In genomic region chr11:84780689-84781293, GRCh38 we compare ENCODE assay signal across 8 cellular contexts.
DNase-seq lines count a peak whose midpoint lies in the region; ATAC-seq and TF ChIP-seq lines count a peak whose summit lies in the region.

No MANE protein-coding gene starts in this region.

- peak; percentile 29 for TF ChIP-seq CTCF in AG04449 (IDR thresholded peaks at IDR 0.05; ENCODE audit: insufficient read depth, low read length, missing control alignments)
- peak; percentile 66 for TF ChIP-seq CTCF in epithelial cell of proximal tubule (conservative IDR thresholded peaks at IDR 0.05; ENCODE audit: low read depth, low read length)

- CTCF ChIA-PET in AG04449 (lab: Yijun Ruan, JAX) = interaction anchor here (0.6 to 1.6 kb wide), 10 partner anchors 9 to 881 kb away, joined by 3 to 27 read pairs (median 3); no protein-coding TSS in a partner anchor

- ATAC-seq in GM19035 (IDR thresholded peaks at IDR 0.05; ENCODE audit: unreplicated experiment) (peak; percentile 56), HG03378 (IDR thresholded peaks at IDR 0.05; ENCODE audit: unreplicated experiment) (no peak)

- no peak overlapping the region for H3K4me3 ChIP-seq in AG04449 (ENCODE audit: low read depth, low read length)
- H3K4me3 ChIP-seq in epithelial cell of proximal tubule (ENCODE audit: low read depth, low read length) = no peak overlapping the region

- DNase-seq in AG04449 (ENCODE audit: low read depth, low spot score) (peak; percentile 12), NCI-H82 treated with DMSO at 0.1 percent for 48 hours (lab: John Stamatoyannopoulos, UW; ENCODE audit: unreplicated experiment) (peak; percentile 2), epithelial cell of proximal tubule (ENCODE audit: low read depth) (peak; percentile 10), renal cortical epithelial cell (ENCODE audit: low read depth) (peak; percentile 55), retina (no peak)
- DNase-seq in effector CD4-positive, alpha-beta T cell = no peak

- POLR2A ChIA-PET in AG04449 (lab: Yijun Ruan, JAX) = no interaction called here

Comparison
In these comparisons a context has a peak if more than half of its experiments do, and no peak if none do; other contexts are left out.
1. DNase-seq: peak in AG04449 (single experiment), NCI-H82 treated with DMSO at 0.1 percent for 48 hours (single experiment), epithelial cell of proximal tubule (single experiment) and renal cortical epithelial cell (single experiment); none in retina (single experiment) and effector CD4-positive, alpha-beta T cell (single experiment).